Comparison of ENCODE assay signal across 8 cellular contexts in genomic region chr17:61412860-61413653, GRCh38. TPM values are rescaled to one million over a fixed set of nuclear protein-coding genes. Genes with fewer than 3 reads are reported as not detected.
DNase-seq lines count a peak whose midpoint lies in the region; ATAC-seq and TF ChIP-seq lines count a peak whose summit lies in the region.

No MANE protein-coding gene starts in this region.

- DNase-seq in Ammon's horn (ENCODE audit: low spot score) (peak; percentile 1), mammary epithelial cell (no peak), KBM-7 (no peak), NCI-H2029 treated with DMSO at 0.1 percent for 48 hours (lab: John Stamatoyannopoulos, UW) (no peak)

- CTCF ChIA-PET in mammary epithelial cell (lab: Charles Lee; ENCODE audit: low non-redundant PET), result no interaction called here

- in situ Hi-C loops in mammary epithelial cell (cut with MboI; ENCODE audit: low sequenced_read_pairs in 2 of 2), result loop anchor here in 1 of 2 donors (10.0 to 25.0 kb wide), 3 partner anchors 142 to 701 kb away; no protein-coding TSS in a partner anchor
- in situ Hi-C loops in KBM-7 (cut with MboI; ENCODE audit: low pct_unique_long_range_greater_than_20kb, low sequenced_read_pairs), result loop anchor here (25.0 kb wide), 2 partner anchors 149 to 424 kb away; no protein-coding TSS in a partner anchor

- no peaks in the 10 kb centered on the region for H3K9me3 ChIP-seq in mammary epithelial cell (replicated peaks; ENCODE audit: insufficient read depth, low read length)
- no peaks in the 10 kb centered on the region for H3K9me3 ChIP-seq in mesodermal cell (ENCODE audit: control insufficient read depth, low read length)

- WGBS in mammary epithelial cell (ENCODE audit: low coverage, missing lambda C conversion rate), result 75% methylated on average over 7 of the region's 38 CpGs
- WGBS in mesodermal cell (ENCODE audit: insufficient coverage in 2 of 2), 2 experiments, result 3 to 9% methylated on average over 23 to 32 of the region's 38 CpGs

- intact Hi-C loops in mammary epithelial cell (cut with micrococcal nuclease), result loop anchor here (1.0 to 2.0 kb wide), 7 partner anchors 138 to 696 kb away; no protein-coding TSS in a partner anchor

- H3K4me3 ChIP-seq in mammary epithelial cell (replicated peaks in 1 of 3; ENCODE audit: insufficient read depth in 1 of 3, low read depth in 2 of 3, low read length in 3 of 3) (peak overlapping the region; percentile 53 to 75 (median 71)), mesodermal cell (ENCODE audit: extremely low read depth, insufficient read depth, low read length, poor library complexity, severe bottlenecking) (peak overlapping the region; percentile 57)

- H3K9ac ChIP-seq in mammary epithelial cell (ENCODE audit: insufficient read depth, low read length), result peak overlapping the region; percentile 19

- H2AFZ ChIP-seq in mammary epithelial cell (ENCODE audit: low read depth, low read length), result peak overlapping the region; percentile 99

- no peaks in the 10 kb centered on the region for H3K27me3 ChIP-seq in mammary epithelial cell (ENCODE audit: insufficient read depth, low read length)

- H3K79me2 ChIP-seq in mammary epithelial cell (ENCODE audit: insufficient read depth, low read length), result no peaks in the 10 kb centered on the region

- no TSS peak for BruUV-seq in mammary epithelial cell (replicated peaks; lab: Mats Ljungman, UMichigan)

- ATAC-seq in HG02870 (IDR thresholded peaks at IDR 0.05; ENCODE audit: unreplicated experiment) (peak; percentile 6), HG02623 (IDR thresholded peaks at IDR 0.05; ENCODE audit: unreplicated experiment) (no peak), HG03097 (IDR thresholded peaks at IDR 0.05; ENCODE audit: low FRiP score, unreplicated experiment) (no peak)

- H3K4me1 ChIP-seq in mammary epithelial cell (ENCODE audit: insufficient read depth, low read length) (peaks cover 17% of the 10 kb centered on the region), mesodermal cell (ENCODE audit: control insufficient read depth, insufficient read depth, low read length, poor library complexity, severe bottlenecking) (no peaks in the 10 kb centered on the region)

- dilution Hi-C loops in mammary epithelial cell (cut with HindIII; ENCODE audit: low sequenced_read_pairs), result no loop called here

- no peaks in the 10 kb centered on the region for H4K20me1 ChIP-seq in mammary epithelial cell (ENCODE audit: insufficient read depth, low read length)

- H3K27ac ChIP-seq in mammary epithelial cell (ENCODE audit: insufficient read depth, low read depth, low read length) (peak overlapping the region; percentile 2), mesodermal cell (ENCODE audit: low read depth, low read length, severe bottlenecking) (no peak overlapping the region)

- TF ChIP-seq CTCF in mammary epithelial cell (conservative IDR thresholded peaks at IDR 0.05 in 1 of 2, IDR thresholded peaks at IDR 0.05 in 1 of 2; ENCODE audit: extremely low read depth in 1 of 2, insufficient read depth in 1 of 2, low read depth in 1 of 2, low read length in 2 of 2), result no peak

- H3K36me3 ChIP-seq in mammary epithelial cell (ENCODE audit: insufficient read depth, low read length), result no peaks in the 10 kb centered on the region
- no peaks in the 10 kb centered on the region for H3K36me3 ChIP-seq in mesodermal cell (ENCODE audit: control insufficient read depth, insufficient read depth, low read length)

- H3K4me2 ChIP-seq in mammary epithelial cell (ENCODE audit: insufficient read depth, low read depth, low read length), result peak overlapping the region; percentile 99

RNA-seq across cellular contexts. Expression of gene TBX2, which starts 13.4 kb away (rescaled TPM):
- total RNA-seq in mammary epithelial cell, result 1 to 10 TPM; 1.5 to 4.8 TPM
- not detected for polyA plus RNA-seq in mammary epithelial cell
- polyA minus RNA-seq in mammary epithelial cell, result not detected
- 15.1 TPM for polyA plus RNA-seq in mesodermal cell (2013, experiment 1 of 2)
- 11.4 TPM for polyA plus RNA-seq in mesodermal cell (2013, experiment 2 of 2)

RNA-seq across cellular contexts. Expression of gene TBX4, which starts 39.2 kb away (rescaled TPM):
- total RNA-seq in mammary epithelial cell, result under 1 TPM in 1 of 2 donors, not detected in 1; 0.33 TPM
- 0.03 TPM for polyA plus RNA-seq in mammary epithelial cell
- polyA minus RNA-seq in mammary epithelial cell, result not detected
- polyA plus RNA-seq in mesodermal cell (2013, experiment 1 of 2), result 4.6 TPM
- polyA plus RNA-seq in mesodermal cell (2013, experiment 2 of 2), result 6.8 TPM
